9 cellular contexts compared by ENCODE assay signal in genomic region chr3:11558002-11558401, GRCh38.
A peak's percentile ranks its signal among the peaks of the same experiment; 100 is the strongest.
DNase-seq lines count a peak whose midpoint lies in the region; ATAC-seq, FAIRE-seq and TF ChIP-seq lines count a peak whose summit lies in the region.
"Had no signal": no experiment of that assay in that cellular context is flagged by ENCODE, and none has a peak within 500 bp of the region (broad histone marks: within the 10 kb centered on the region; RNA-seq: fewer than 3 reads in every experiment).

No MANE protein-coding gene starts in this region.

- peak in 1 of 2 donors; percentile 8 for TF ChIP-seq EP300 in tibial nerve (IDR thresholded peaks at IDR 0.05)

- TF ChIP-seq POLR2A in tibial nerve (IDR thresholded peaks at IDR 0.05), result no peak

- no peak for TF ChIP-seq CTCF in heart right ventricle (IDR thresholded peaks at IDR 0.05)
- no peak for TF ChIP-seq CTCF in keratinocyte (optimal IDR thresholded peaks at IDR 0.05 in 1 of 3, IDR thresholded peaks at IDR 0.05 in 1 of 3, conservative IDR thresholded peaks at IDR 0.05 in 1 of 3; ENCODE audit: extremely low read depth in 1 of 3, insufficient read depth in 2 of 3, low read length in 3 of 3)
- TF ChIP-seq CTCF in tibial nerve (IDR thresholded peaks at IDR 0.05), result no peak

- peak overlapping the region; percentile 51 for H3K4me2 ChIP-seq in keratinocyte (ENCODE audit: control insufficient read depth, extremely low read depth, insufficient read depth, low read depth, low read length)

- peaks cover 13% of the 10 kb centered on the region for H3K79me2 ChIP-seq in keratinocyte (ENCODE audit: control insufficient read depth, insufficient read depth, low read length)

- H3K27ac ChIP-seq in heart right ventricle (peak overlapping the region in 7 of 10 donors; percentile 31 to 82 (median 51)), angular gyrus (ENCODE audit: low read depth, low read length) (peak overlapping the region; percentile 64), keratinocyte (ENCODE audit: control insufficient read depth, insufficient read depth, low read length) (peak overlapping the region; percentile 41), tibial nerve (peak overlapping the region; percentile 25 to 97 (median 66))

- FAIRE-seq in keratinocyte (lab: Jason Lieb, UNC), result peak; percentile 95

- dilution Hi-C loops in keratinocyte (cut with MboI; ENCODE audit: extremely low pct_ligation_motif_present, low sequenced_read_pairs), result no loop called here

- H3K9me3 ChIP-seq in heart right ventricle, result no peaks in the 10 kb centered on the region
- no peaks in the 10 kb centered on the region for H3K9me3 ChIP-seq in keratinocyte (ENCODE audit: control insufficient read depth, low read depth, low read length)
- no peaks in the 10 kb centered on the region for H3K9me3 ChIP-seq in tibial nerve

- peaks cover 0 to 85% (median 8%) of the 10 kb centered on the region in 9 donors for H3K36me3 ChIP-seq in heart right ventricle
- H3K36me3 ChIP-seq in keratinocyte (ENCODE audit: control insufficient read depth in 2 of 2, extremely low read depth in 1 of 2, insufficient read depth in 2 of 2, low read length in 2 of 2), result peaks cover 19 to 25% of the 10 kb centered on the region in 2 experiments
- peaks cover 0 to 49% (median 0%) of the 10 kb centered on the region in 3 donors for H3K36me3 ChIP-seq in tibial nerve

- H3K27me3 ChIP-seq in heart right ventricle (no peaks in the 10 kb centered on the region), keratinocyte (ENCODE audit: control insufficient read depth, extremely low read depth, insufficient read depth, low read length) (no peaks in the 10 kb centered on the region), tibial nerve (no peaks in the 10 kb centered on the region)

- ATAC-seq in heart right ventricle (no peak), left ventricle myocardium superior (no peak)

- H3K9ac ChIP-seq in keratinocyte (ENCODE audit: control insufficient read depth, extremely low read depth, insufficient read depth, low read length), result no peak overlapping the region

- no peaks in the 10 kb centered on the region for H3K9me1 ChIP-seq in keratinocyte (ENCODE audit: control insufficient read depth, extremely low read depth, insufficient read depth, low read length)

- peaks cover 11% of the 10 kb centered on the region for H4K20me1 ChIP-seq in keratinocyte (ENCODE audit: control insufficient read depth, extremely low read depth, insufficient read depth, low read length)

- intact Hi-C loops in heart right ventricle (cut with DNase I) (loop anchor here in 2 of 10 donors (5.0 to 10.0 kb wide), 2 partner anchors 84 to 173 kb away; partner anchors contain the start of gene VGLL4 (in 1 of the 2)), left ventricle myocardium superior (cut with micrococcal nuclease) (no loop called here)

- no peak for DNase-seq in heart right ventricle
- no peak for DNase-seq in left ventricle myocardium superior
- DNase-seq in keratinocyte (ENCODE audit: low read depth, low spot score), result peak; percentile 57
- no peak for DNase-seq in tibial nerve (ENCODE audit: low spot score in 2 of 2)
- DNase-seq in UCSD-AML1 (lab: John Stamatoyannopoulos, UW; ENCODE audit: unreplicated experiment), result no peak
- DNase-seq in midbrain (lab: John Stamatoyannopoulos, UW), result no peak
- no peak for DNase-seq in COLO668 (lab: John Stamatoyannopoulos, UW; ENCODE audit: unreplicated experiment)
- DNase-seq: NCI-H2081 treated with DMSO at 0.1 percent for 48 hours had no signal

- no peak overlapping the region for H2AFZ ChIP-seq in keratinocyte (ENCODE audit: control insufficient read depth, low read length)

- WGBS in heart right ventricle, 2 donors, result 72 to 75% methylated on average over 13 of the region's 13 CpGs
- WGBS in tibial nerve, 2 donors, result 49 to 60% methylated on average over 13 of the region's 13 CpGs

- H3K4me1 ChIP-seq in heart right ventricle (peaks cover 58 to 99% (median 90%) of the 10 kb centered on the region in 9 donors), keratinocyte (ENCODE audit: control insufficient read depth, extremely low read depth, insufficient read depth, low read length) (peaks cover 29% of the 10 kb centered on the region), tibial nerve (peaks cover 3 to 99% (median 84%) of the 10 kb centered on the region in 4 donors)

- H3K4me3 ChIP-seq in heart right ventricle, result no peak overlapping the region
- H3K4me3 ChIP-seq in keratinocyte (ENCODE audit: control insufficient read depth in 2 of 3, extremely low read depth in 1 of 3, insufficient read depth in 2 of 3, low read depth in 1 of 3, low read length in 3 of 3), result no peak overlapping the region
- no peak overlapping the region for H3K4me3 ChIP-seq in tibial nerve
